Comparison of ENCODE assay signal across 8 cellular contexts in the genomic region with DNA sequence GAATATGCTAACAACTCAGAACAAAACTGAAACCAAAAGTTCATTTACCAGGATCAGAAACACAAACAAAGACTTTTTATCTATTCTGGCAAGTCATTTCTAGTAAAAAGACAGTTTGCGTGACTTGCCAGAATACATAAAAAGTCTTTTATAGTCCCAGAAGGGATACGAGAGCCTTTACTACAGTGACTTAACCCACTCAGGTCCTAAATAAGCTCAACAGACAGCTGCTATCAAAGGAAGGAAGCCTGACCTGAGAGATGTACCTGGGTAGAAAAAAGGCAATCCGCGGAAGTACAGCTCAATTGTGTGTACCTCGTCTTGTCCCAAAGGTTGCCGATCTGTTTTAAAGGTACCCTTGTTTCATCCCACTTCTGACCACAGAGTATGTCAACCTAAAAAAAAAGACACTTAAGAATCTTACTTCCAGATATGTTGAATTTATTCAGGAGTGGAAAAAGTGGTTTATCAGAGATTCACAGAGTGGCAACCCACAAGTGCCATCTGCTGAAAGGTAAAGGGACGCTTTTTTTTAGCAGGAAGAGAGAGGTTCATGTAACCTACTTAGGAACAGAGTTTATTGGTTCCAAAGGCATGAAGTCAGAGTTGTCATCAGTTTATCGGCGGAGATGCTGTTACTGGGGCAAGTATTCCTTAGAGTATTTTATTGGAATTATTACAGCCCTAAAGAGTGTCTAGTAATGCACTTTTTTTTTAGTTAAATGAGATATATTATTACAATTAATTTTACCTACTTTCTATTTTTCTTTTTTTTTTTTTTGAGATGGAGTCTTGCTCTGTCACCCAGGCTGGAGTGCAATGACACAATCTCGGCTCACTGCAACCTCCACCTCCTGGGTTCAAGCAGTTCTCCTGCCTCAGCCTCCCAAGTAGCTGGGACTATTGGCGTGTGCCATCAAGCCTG.
DNase-seq lines count a peak whose midpoint lies in the region; ATAC-seq, FAIRE-seq and TF ChIP-seq lines count a peak whose summit lies in the region.

No MANE protein-coding gene starts in this region.

- no peaks in the 10 kb centered on the region for H3K9me3 Mint-ChIP-seq in Calu3 (ENCODE audit: low read depth, unreplicated experiment)

- TF ChIP-seq CTCF in D721Med (IDR thresholded peaks at IDR 0.05; ENCODE audit: insufficient read depth, missing control alignments): no peak
- TF ChIP-seq CTCF in Calu3 (IDR thresholded peaks at IDR 0.05; ENCODE audit: unreplicated experiment): no peak

- H3K27me3 ChIP-seq in adipocyte (replicated peaks; ENCODE audit: control insufficient read depth, insufficient read depth, low read length): no peaks in the 10 kb centered on the region

- peak overlapping the region; percentile 66 for H3K4me3 ChIP-seq in adipocyte (ENCODE audit: low read length)

- peaks cover 10% of the 10 kb centered on the region for H3K4me1 ChIP-seq in adipocyte (ENCODE audit: control insufficient read depth, insufficient read depth, low read length)

- no peak for FAIRE-seq in D721Med (lab: Jason Lieb, UNC)

- peak; percentile 71 for ATAC-seq in GM19023 (IDR thresholded peaks at IDR 0.05; ENCODE audit: unreplicated experiment)
- peak; percentile 61 for ATAC-seq in HG02885 (IDR thresholded peaks at IDR 0.05; ENCODE audit: poor library complexity, unreplicated experiment)

- DNase-seq in adipocyte (ENCODE audit: low read depth) (peak; percentile 26), putamen (ENCODE audit: low spot score) (peak; percentile 40), NCI-H187 treated with DMSO at 0.1 percent for 48 hours (lab: John Stamatoyannopoulos, UW) (no peak), D721Med (ENCODE audit: insufficient read length, low spot score) (no peak), Calu3 (no peak)
- no peak for DNase-seq in activated CD4-positive, CD25-positive, alpha-beta regulatory T cell (lab: John Stamatoyannopoulos, UW)

- intact Hi-C loops in Calu3 (cut with micrococcal nuclease; ENCODE audit: unreplicated experiment): no loop called here

- H3K27me3 Mint-ChIP-seq in Calu3 (ENCODE audit: unreplicated experiment): no peaks in the 10 kb centered on the region

- H3K27ac Mint-ChIP-seq in Calu3 (ENCODE audit: unreplicated experiment): no peak overlapping the region

- H3K9ac ChIP-seq in adipocyte (ENCODE audit: low read length): peak overlapping the region; percentile 39

- CTCF ChIA-PET in Calu3 (lab: Charles Lee): no interaction called here

- H3K9me3 ChIP-seq in adipocyte (ENCODE audit: control insufficient read depth, low read length): no peaks in the 10 kb centered on the region

- no peak overlapping the region for H3K4me3 Mint-ChIP-seq in Calu3 (ENCODE audit: low read depth, unreplicated experiment)

- H3K36me3 ChIP-seq in adipocyte (ENCODE audit: control insufficient read depth, insufficient read depth, low read length, severe bottlenecking): no peaks in the 10 kb centered on the region

- H3K4me1 Mint-ChIP-seq in Calu3 (ENCODE audit: low read depth, unreplicated experiment): no peaks in the 10 kb centered on the region

- no TSS peak for BruUV-seq in Calu3 (replicated peaks; lab: Mats Ljungman, UMichigan)

- H3K36me3 Mint-ChIP-seq in Calu3 (ENCODE audit: insufficient read depth, unreplicated experiment): peaks cover 5% of the 10 kb centered on the region

Comparison
In these comparisons a context has a peak if more than half of its experiments do, and no peak if none do; other contexts are left out.
1. DNase-seq: peak in adipocyte (single experiment) and putamen (single experiment); none in NCI-H187 treated with DMSO at 0.1 percent for 48 hours (single experiment), D721Med (single experiment), activated CD4-positive, CD25-positive, alpha-beta regulatory T cell (0 of 4) and Calu3 (single experiment).